1 cellular context compared by ENCODE assay signal in the genomic region with DNA sequence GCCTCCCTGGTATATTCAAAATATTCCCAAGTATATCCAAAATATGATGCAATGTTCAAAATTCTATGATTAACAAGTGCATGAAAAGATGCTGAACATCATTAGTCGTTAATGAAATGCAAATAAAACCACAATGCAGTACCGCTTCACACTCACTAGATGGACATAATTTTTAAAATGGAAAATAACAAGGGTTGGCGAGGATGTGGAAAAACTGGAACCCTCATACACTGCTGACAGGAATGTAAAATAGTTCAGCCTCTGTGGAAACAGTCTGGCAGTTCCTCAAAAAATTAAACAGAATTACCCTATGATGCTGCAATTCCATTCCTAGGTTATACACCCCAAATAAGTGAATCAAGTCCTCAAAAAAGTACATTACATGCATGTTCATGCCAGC.
TF ChIP-seq lines count a peak whose summit lies in the region.

No MANE protein-coding gene starts in this region.

TF ChIP-seq in IMR-90, 13 proteins besides CTCF, POLR2A, EP300 and RAD21:
- TF ChIP-seq, protein P1, sequence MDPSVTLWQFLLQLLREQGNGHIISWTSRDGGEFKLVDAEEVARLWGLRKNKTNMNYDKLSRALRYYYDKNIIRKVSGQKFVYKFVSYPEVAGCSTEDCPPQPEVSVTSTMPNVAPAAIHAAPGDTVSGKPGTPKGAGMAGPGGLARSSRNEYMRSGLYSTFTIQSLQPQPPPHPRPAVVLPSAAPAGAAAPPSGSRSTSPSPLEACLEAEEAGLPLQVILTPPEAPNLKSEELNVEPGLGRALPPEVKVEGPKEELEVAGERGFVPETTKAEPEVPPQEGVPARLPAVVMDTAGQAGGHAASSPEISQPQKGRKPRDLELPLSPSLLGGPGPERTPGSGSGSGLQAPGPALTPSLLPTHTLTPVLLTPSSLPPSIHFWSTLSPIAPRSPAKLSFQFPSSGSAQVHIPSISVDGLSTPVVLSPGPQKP (IDR thresholded peaks at IDR 0.05; ENCODE audit: borderline replicate concordance, low read depth, low read length) = no peak
- peak; percentile 8; the same call in 1 of the 2 replicates for TF ChIP-seq CEBPB (IDR thresholded peaks at IDR 0.05; ENCODE audit: low read depth, low read length)
